In the genomic region with DNA sequence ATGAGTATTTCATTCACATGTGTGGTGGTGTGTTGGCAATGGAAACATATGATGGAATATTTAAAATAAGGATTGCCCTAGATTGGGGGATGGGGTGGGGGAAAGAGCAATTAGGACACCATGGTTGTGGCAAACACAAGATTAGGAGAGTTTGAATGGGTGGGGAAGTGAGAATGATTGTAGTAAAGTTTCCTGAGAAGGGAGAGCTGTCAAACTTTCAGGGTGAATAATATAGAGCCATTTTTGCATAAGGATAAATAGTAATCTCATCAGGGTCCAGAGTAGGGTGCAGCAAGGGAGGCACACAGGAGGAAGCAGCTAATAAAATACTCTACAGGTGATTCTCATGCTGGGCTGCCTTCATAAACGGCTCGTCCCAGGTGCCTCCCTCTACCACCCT, we compare ENCODE assay signal across 19 cellular contexts.
"Had no signal": no experiment of that assay in that cellular context is flagged by ENCODE, and none has a peak within 500 bp of the region (broad histone marks: within the 10 kb centered on the region; RNA-seq: fewer than 3 reads in every experiment).

No MANE protein-coding gene starts in this region.

- H3K27ac ChIP-seq: coronary artery, foreskin keratinocyte, lower lobe of right lung, tibial artery had no signal

- H3K4me1 Mint-ChIP-seq: central memory CD8-positive, alpha-beta T cell had no signal

- H3K9me3 ChIP-seq: lower lobe of right lung, tibial artery had no signal

- FAIRE-seq: keratinocyte had no signal

- ATAC-seq: activated CD8-positive, alpha-beta T cell treated with anti-CD3 and anti-CD28 coated beads for 36 hours; activated naive CD8-positive, alpha-beta T cell treated with anti-CD3 and anti-CD28 coated beads, Interleukin-2, amount 50 U/mL, for 24 hours; foreskin keratinocyte; lower lobe of right lung had no signal

- H3K4me3 Mint-ChIP-seq: activated B cell treated with CpG ODN at 0.5 μM for 24 hours; activated CD8-positive, alpha-beta T cell treated with anti-CD3 and anti-CD28 coated beads for 36 hours; activated naive CD4-positive, alpha-beta T cell treated with anti-CD3 and anti-CD28 coated beads for 36 hours; activated naive CD8-positive, alpha-beta T cell treated with anti-CD3 and anti-CD28 coated beads, Interleukin-2, amount 50 U/mL, for 24 hours; activated T-cell treated with anti-CD3 and anti-CD28 coated beads, Interleukin-2, amount 50 U/mL, for 24 hours; central memory CD8-positive, alpha-beta T cell; neural crest cell had no signal

- H3K27me3 Mint-ChIP-seq: activated B cell treated with CpG ODN at 0.5 μM for 24 hours; activated T-cell treated with anti-CD3 and anti-CD28 coated beads, Interleukin-2, amount 50 U/mL, for 24 hours; central memory CD8-positive, alpha-beta T cell had no signal

- H3K36me3 ChIP-seq: lower lobe of right lung, tibial artery had no signal

- H3K9me3 Mint-ChIP-seq: activated B cell treated with CpG ODN at 0.5 μM for 24 hours; activated CD8-positive, alpha-beta T cell treated with anti-CD3 and anti-CD28 coated beads for 36 hours; activated naive CD4-positive, alpha-beta T cell treated with anti-CD3 and anti-CD28 coated beads for 36 hours; activated naive CD8-positive, alpha-beta T cell treated with anti-CD3 and anti-CD28 coated beads, Interleukin-2, amount 50 U/mL, for 24 hours; activated T-cell treated with anti-CD3 and anti-CD28 coated beads, Interleukin-2, amount 50 U/mL, for 24 hours; central memory CD8-positive, alpha-beta T cell; neural crest cell had no signal

- H3K27ac Mint-ChIP-seq: activated B cell treated with CpG ODN at 0.5 μM for 24 hours; activated CD8-positive, alpha-beta T cell treated with anti-CD3 and anti-CD28 coated beads for 36 hours; activated naive CD4-positive, alpha-beta T cell treated with anti-CD3 and anti-CD28 coated beads for 36 hours; activated naive CD8-positive, alpha-beta T cell treated with anti-CD3 and anti-CD28 coated beads, Interleukin-2, amount 50 U/mL, for 24 hours; activated T-cell treated with anti-CD3 and anti-CD28 coated beads, Interleukin-2, amount 50 U/mL, for 24 hours; progenitor cell of endocrine pancreas had no signal

- H3K27me3 ChIP-seq: foreskin keratinocyte, tibial artery had no signal

- DNase-seq: activated B cell treated with CpG ODN at 0.5 μM for 24 hours; activated CD4-positive, alpha-beta T cell treated with anti-CD3 and anti-CD28 coated beads for 48 hours; activated CD8-positive, alpha-beta T cell treated with anti-CD3 and anti-CD28 coated beads for 36 hours; activated naive CD4-positive, alpha-beta T cell treated with anti-CD3 and anti-CD28 coated beads for 36 hours; activated naive CD8-positive, alpha-beta T cell treated with anti-CD3 and anti-CD28 coated beads, Interleukin-2, amount 50 U/mL, for 24 hours; activated T-cell treated with anti-CD3 and anti-CD28 coated beads, Interleukin-2, amount 50 U/mL, for 24 hours; anterior cingulate cortex; foreskin keratinocyte; hypothalamus; lower lobe of right lung; midbrain; stimulated activated naive CD4-positive, alpha-beta T cell treated with Interleukin-2 at 50 U/mL for 16 hours; substantia nigra; tibial artery had no signal

- H3K4me3 ChIP-seq: coronary artery, lower lobe of right lung, tibial artery had no signal
